29 cellular contexts compared by ENCODE assay signal in the genomic region with DNA sequence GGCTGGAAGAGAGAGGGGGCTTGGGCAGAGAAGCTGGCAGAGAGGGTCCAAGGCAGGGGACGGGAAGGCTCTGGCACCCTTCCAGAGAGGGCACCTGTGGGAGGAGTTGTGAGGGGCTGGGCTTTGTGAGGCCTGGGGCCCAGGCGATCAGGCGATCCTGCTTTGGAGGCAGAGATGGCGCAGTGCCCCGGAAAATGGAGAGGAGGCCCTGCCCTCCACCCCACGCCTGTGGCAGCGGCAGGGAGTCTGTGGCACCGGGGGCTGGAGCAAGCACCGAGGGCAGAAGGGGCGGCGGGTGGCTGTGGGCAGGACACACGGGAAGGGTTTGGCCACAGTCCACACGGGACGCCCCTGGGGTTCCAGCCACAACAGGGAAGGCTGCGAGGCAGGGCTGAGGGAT. TPM values are rescaled to one million over a fixed set of nuclear protein-coding genes. Genes with fewer than 3 reads are reported as not detected.
"Had no signal": no experiment of that assay in that cellular context is flagged by ENCODE, and none has a peak within 500 bp of the region (broad histone marks: within the 10 kb centered on the region; RNA-seq: fewer than 3 reads in every experiment).

No MANE protein-coding gene starts in this region.

- FAIRE-seq: astrocyte had no signal

- H3K27ac Mint-ChIP-seq: activated CD8-positive, alpha-beta T cell treated with anti-CD3 and anti-CD28 coated beads for 36 hours; activated naive CD4-positive, alpha-beta T cell treated with anti-CD3 and anti-CD28 coated beads, Interleukin-2, amount 50 U/mL, for 24 hours; brain had no signal

- H3K9ac ChIP-seq: KMS-11, SK-N-SH had no signal

- H3K27ac ChIP-seq: KMS-11, Peyer's patch, RWPE1, SJCRH30, WERI-Rb-1 had no signal

- H3K36me3 ChIP-seq: Peyer's patch, SJCRH30, WERI-Rb-1 had no signal

- H3K4me2 ChIP-seq: KMS-11, SK-N-SH had no signal

- H3K4me1 Mint-ChIP-seq: activated naive CD4-positive, alpha-beta T cell treated with anti-CD3 and anti-CD28 coated beads, Interleukin-2, amount 50 U/mL, for 24 hours; central memory CD8-positive, alpha-beta T cell had no signal

- H3K4me3 Mint-ChIP-seq: activated CD8-positive, alpha-beta T cell treated with anti-CD3 and anti-CD28 coated beads for 36 hours; activated naive CD4-positive, alpha-beta T cell treated with anti-CD3 and anti-CD28 coated beads, Interleukin-2, amount 50 U/mL, for 24 hours; brain; central memory CD8-positive, alpha-beta T cell had no signal

- DNase-seq: activated CD4-positive, alpha-beta T cell treated with anti-CD3 and anti-CD28 coated beads for 4 hours; activated CD8-positive, alpha-beta memory T cell treated with anti-CD3 and anti-CD28 coated beads, Interleukin-2, amount 50 U/mL, for 4 hours; activated CD8-positive, alpha-beta T cell treated with anti-CD3 and anti-CD28 coated beads for 36 hours; activated effector memory CD4-positive, alpha-beta T cell treated with Interleukin-2 at 50 U/mL for 16 hours; activated naive CD4-positive, alpha-beta T cell; NCI-H1092; NCI-H1417; NCI-H2029; NCI-H2107; NCI-H2171 treated with DMSO at 0.1 percent for 48 hours; NCI-H226; NCI-H510A; NCI-H526 treated with DMSO at 0.1 percent for 48 hours; NK-92 treated with Interleukin-12 subunit alpha and Interleukin-12 subunit beta, amount 100 ng/mL, for 24 hours; Peyer's patch; Right ventricle myocardium superior; SJCRH30; SK-N-SH; T-helper 1 cell; WERI-Rb-1 had no signal

- H3K4me3 ChIP-seq: Peyer's patch, SJCRH30 had no signal

- H3K9me3 Mint-ChIP-seq: activated CD8-positive, alpha-beta T cell treated with anti-CD3 and anti-CD28 coated beads for 36 hours; activated naive CD4-positive, alpha-beta T cell treated with anti-CD3 and anti-CD28 coated beads, Interleukin-2, amount 50 U/mL, for 24 hours; brain; central memory CD8-positive, alpha-beta T cell had no signal

- H3K9me3 ChIP-seq: Peyer's patch, SJCRH30, SK-N-SH had no signal

- ATAC-seq: activated CD4-positive, CD25-positive, alpha-beta regulatory T cell treated with anti-CD3 and anti-CD28 coated beads, Interleukin-2, amount 50 U/mL, for 24 hours; activated CD8-positive, alpha-beta T cell treated with anti-CD3 and anti-CD28 coated beads for 36 hours had no signal

- H3K27me3 ChIP-seq: Peyer's patch, SJCRH30 had no signal

- H3K36me3 Mint-ChIP-seq: activated naive CD4-positive, alpha-beta T cell treated with anti-CD3 and anti-CD28 coated beads, Interleukin-2, amount 50 U/mL, for 24 hours; brain had no signal

- H3K4me1 ChIP-seq: Peyer's patch had no signal

RNA-seq across cellular contexts. Expression of a gene that starts 36.5 kb away (rescaled TPM):
- total RNA-seq: activated CD8-positive, alpha-beta T cell treated with anti-CD3 and anti-CD28 coated beads for 36 hours; MCF 10A; SJCRH30; T-helper 2 cell treated with Interferon-gamma antibody and Interleukin-4, amounts not matched to agents 100 ng/mL and 5 ng/mL, for 36 hours had no signal
- polyA plus RNA-seq: SK-N-SH had no signal
